Comparison of ENCODE assay signal across 16 cellular contexts in genomic region chr1:241589524-241589923, GRCh38.
"Had no signal": no experiment of that assay in that cellular context is flagged by ENCODE, and none has a peak within 500 bp of the region (broad histone marks: within the 10 kb centered on the region; RNA-seq: fewer than 3 reads in every experiment).

No MANE protein-coding gene starts in this region.

- H3K4me3 ChIP-seq: cardiac muscle cell, gastrocnemius medialis, left ventricle myocardium inferior, sigmoid colon, transverse colon had no signal

- H3K27me3 ChIP-seq: cardiac muscle cell, gastrocnemius medialis, sigmoid colon, transverse colon had no signal

- DNase-seq: activated CD4-positive, alpha-beta T cell treated with anti-CD3 and anti-CD28 coated beads for 4 hours; activated CD8-positive, alpha-beta memory T cell treated with anti-CD3 and anti-CD28 coated beads, Interleukin-2, amount 50 U/mL, for 48 hours; activated CD8-positive, alpha-beta T cell treated with anti-CD3 and anti-CD28 coated beads, Interleukin-2, amount 10 ng/mL, durations not matched to agents 7 days and 5 days; activated naive CD4-positive, alpha-beta T cell treated with Interleukin-2 at 50 U/mL for 16 hours; activated naive CD8-positive, alpha-beta T cell treated with anti-CD3 and anti-CD28 coated beads, Interleukin-2, amount 50 U/mL, for 24 hours; effector CD4-positive, alpha-beta T cell; gastrocnemius medialis; left ventricle myocardium inferior; mesenchymal stem cell; sigmoid colon; stimulated activated CD4-positive, alpha-beta T cell treated with anti-CD3 and anti-CD28 coated beads, Interleukin-12 subunit alpha, Interleukin-12 subunit beta, amount 100 ng/mL, for 4 hours; stimulated activated naive CD4-positive, alpha-beta T cell; substantia nigra; T-helper 9 cell; transverse colon had no signal

- H3K36me3 ChIP-seq: cardiac muscle cell, gastrocnemius medialis, sigmoid colon had no signal

- H3K27ac ChIP-seq: cardiac muscle cell, gastrocnemius medialis, left ventricle myocardium inferior, sigmoid colon, transverse colon had no signal

- H3K4me1 ChIP-seq: gastrocnemius medialis, left ventricle myocardium inferior, sigmoid colon had no signal

- H3K9me3 ChIP-seq: gastrocnemius medialis, left ventricle myocardium inferior, sigmoid colon, transverse colon had no signal
